ENCODE assay signal across 8 cellular contexts in the genomic region with DNA sequence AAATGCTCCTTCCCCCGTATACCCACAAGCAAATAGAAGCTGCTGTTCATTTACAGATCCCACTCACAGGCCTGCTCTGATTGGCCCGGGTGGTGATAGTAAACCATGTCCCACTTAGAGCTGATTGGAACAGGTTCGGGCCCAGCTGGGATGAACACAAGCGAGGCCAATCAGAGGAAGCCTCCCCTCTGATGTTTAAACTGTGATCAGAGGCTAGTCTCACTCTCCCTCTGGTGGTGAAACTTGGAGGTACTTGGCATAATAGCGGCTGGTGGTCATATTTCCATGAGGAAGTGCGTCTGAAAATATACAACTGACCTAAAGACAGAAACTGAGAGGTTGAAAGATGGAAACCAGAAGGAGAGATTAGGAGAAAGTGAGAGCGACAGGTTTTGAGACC. TPM values are rescaled to one million over a fixed set of nuclear protein-coding genes. Genes with fewer than 3 reads are reported as not detected.
DNase-seq lines count a peak whose midpoint lies in the region; ATAC-seq and TF ChIP-seq lines count a peak whose summit lies in the region.

No MANE protein-coding gene starts in this region.

- no peak overlapping the region for H2BK120ac ChIP-seq in mesenchymal stem cell (ENCODE audit: low read depth, low read length)

- H3K27ac Mint-ChIP-seq in chondrocyte (ENCODE audit: unreplicated experiment): no peak overlapping the region
- H3K27ac Mint-ChIP-seq in osteocyte (ENCODE audit: unreplicated experiment): no peak overlapping the region

- H3K18ac ChIP-seq in mesenchymal stem cell (ENCODE audit: low read depth in 1 of 2, low read length in 2 of 2): no peak overlapping the region

- WGBS in mesenchymal stem cell: 83% methylated on average over 7 of the region's 7 CpGs

- peaks cover 3% of the 10 kb centered on the region; the same call in 1 of the 2 replicates for H3K27me3 ChIP-seq in DOHH2 (ENCODE audit: control insufficient read depth, low read length)
- no peaks in the 10 kb centered on the region for H3K27me3 ChIP-seq in Peyer's patch
- H3K27me3 ChIP-seq in mesenchymal stem cell (ENCODE audit: control insufficient read depth in 1 of 2, insufficient read depth in 1 of 2, low read length in 2 of 2): no peaks in the 10 kb centered on the region

- H3K9me3 Mint-ChIP-seq in chondrocyte (ENCODE audit: low read depth) (no peaks in the 10 kb centered on the region), osteocyte (ENCODE audit: unreplicated experiment) (no peaks in the 10 kb centered on the region)

- no peaks in the 10 kb centered on the region for H4K20me1 ChIP-seq in DOHH2 (ENCODE audit: control insufficient read depth, insufficient read depth, low read depth, low read length)

- H3K4me3 Mint-ChIP-seq in chondrocyte (ENCODE audit: unreplicated experiment) (no peak overlapping the region), osteocyte (ENCODE audit: unreplicated experiment) (no peak overlapping the region)

- H3K4ac ChIP-seq in mesenchymal stem cell (ENCODE audit: low read depth in 1 of 2, low read length in 2 of 2): no peak overlapping the region

- H3K79me1 ChIP-seq in mesenchymal stem cell (replicated peaks; ENCODE audit: low read length, poor library complexity, severe bottlenecking): no peaks in the 10 kb centered on the region

- H3K9me2 ChIP-seq in DOHH2 (replicated peaks; ENCODE audit: control insufficient read depth, low read length): no peaks in the 10 kb centered on the region

- H3K4me1 Mint-ChIP-seq in chondrocyte (ENCODE audit: low read depth): peaks cover 8% of the 10 kb centered on the region
- H3K4me1 Mint-ChIP-seq in osteocyte (ENCODE audit: unreplicated experiment): no peaks in the 10 kb centered on the region

- no peak overlapping the region for H3K23ac ChIP-seq in mesenchymal stem cell (ENCODE audit: low read length in 2 of 2)

- DNase-seq in GM19238 (ENCODE audit: insufficient read length, low spot score) (peak; percentile 19), Peyer's patch (peak in 2 of 3 donors; percentile 36 to 53), chondrocyte (ENCODE audit: low spot score) (no peak), osteocyte (ENCODE audit: extremely low spot score, unreplicated experiment) (no peak), mesenchymal stem cell (no peak)

- no peak overlapping the region for H3K4me3 ChIP-seq in DOHH2 (ENCODE audit: low read length)
- no peak overlapping the region for H3K4me3 ChIP-seq in Peyer's patch
- no peak overlapping the region for H3K4me3 ChIP-seq in mesenchymal stem cell (ENCODE audit: insufficient read depth in 1 of 2, low read depth in 1 of 2, low read length in 2 of 2)

- no peak overlapping the region for H4K8ac ChIP-seq in mesenchymal stem cell (ENCODE audit: low read length)

- H3K27ac ChIP-seq in DOHH2 (ENCODE audit: low read depth, low read length) (no peak overlapping the region), Peyer's patch (no peak overlapping the region), mesenchymal stem cell (ENCODE audit: low read length, poor library complexity, severe bottlenecking) (no peak overlapping the region)

- ATAC-seq in HG03103 (IDR thresholded peaks at IDR 0.05; ENCODE audit: low read depth, unreplicated experiment) (peak; percentile 86), GM21723 (IDR thresholded peaks at IDR 0.05; ENCODE audit: unreplicated experiment) (no peak)

- H4K91ac ChIP-seq in mesenchymal stem cell (ENCODE audit: low read length): no peak overlapping the region

- H3K4me2 ChIP-seq in DOHH2 (ENCODE audit: low read length) (no peak overlapping the region), mesenchymal stem cell (ENCODE audit: low read length, poor library complexity, severe bottlenecking) (no peak overlapping the region)

- H3K4me1 ChIP-seq in DOHH2 (ENCODE audit: control insufficient read depth, low read length) (no peaks in the 10 kb centered on the region), Peyer's patch (no peaks in the 10 kb centered on the region), mesenchymal stem cell (ENCODE audit: control insufficient read depth, insufficient read depth, low read depth, low read length) (no peaks in the 10 kb centered on the region)

- H2AFZ ChIP-seq in mesenchymal stem cell (ENCODE audit: low read depth, low read length): no peak overlapping the region

- H3K79me2 ChIP-seq in DOHH2 (ENCODE audit: control insufficient read depth, low read length): no peaks in the 10 kb centered on the region

- H3K36me3 ChIP-seq in DOHH2 (ENCODE audit: control insufficient read depth, low read length): no peaks in the 10 kb centered on the region
- no peaks in the 10 kb centered on the region for H3K36me3 ChIP-seq in Peyer's patch
- no peaks in the 10 kb centered on the region for H3K36me3 ChIP-seq in mesenchymal stem cell (ENCODE audit: control insufficient read depth in 1 of 2, insufficient read depth in 2 of 2, low read depth in 1 of 2, low read length in 2 of 2)

- no peaks in the 10 kb centered on the region for H3K36me3 Mint-ChIP-seq in chondrocyte (ENCODE audit: low read depth)
- no peaks in the 10 kb centered on the region for H3K36me3 Mint-ChIP-seq in osteocyte (ENCODE audit: unreplicated experiment)

- H3K27me3 Mint-ChIP-seq in chondrocyte (ENCODE audit: low read depth) (peaks cover 22% of the 10 kb centered on the region), osteocyte (ENCODE audit: unreplicated experiment) (peaks cover 39% of the 10 kb centered on the region)

- H2BK15ac ChIP-seq in mesenchymal stem cell (ENCODE audit: low read depth, poor library complexity, severe bottlenecking): no peak overlapping the region

- H2BK5ac ChIP-seq in mesenchymal stem cell (ENCODE audit: low read depth, low read length, poor library complexity, severe bottlenecking): no peak overlapping the region

- no peaks in the 10 kb centered on the region for H3F3A ChIP-seq in DOHH2 (ENCODE audit: control insufficient read depth, insufficient read depth)

- no peaks in the 10 kb centered on the region for H3K9me3 ChIP-seq in DOHH2 (ENCODE audit: control insufficient read depth, insufficient read depth, low read length)
- no peaks in the 10 kb centered on the region for H3K9me3 ChIP-seq in Peyer's patch
- no peaks in the 10 kb centered on the region for H3K9me3 ChIP-seq in mesenchymal stem cell (ENCODE audit: control insufficient read depth, low read length)

- H2AK5ac ChIP-seq in mesenchymal stem cell (ENCODE audit: low read length, severe bottlenecking): no peak overlapping the region

- no peak for TF ChIP-seq POLR2A in Peyer's patch (IDR thresholded peaks at IDR 0.05)

- H3K14ac ChIP-seq in mesenchymal stem cell (ENCODE audit: low read length in 2 of 2): no peak overlapping the region

- H3K9ac ChIP-seq in mesenchymal stem cell (ENCODE audit: low read length): no peak overlapping the region

- no peak overlapping the region for H2BK12ac ChIP-seq in mesenchymal stem cell (ENCODE audit: low read length in 2 of 2)

- peak; percentile 62 for TF ChIP-seq CTCF in DOHH2 (IDR thresholded peaks at IDR 0.05; ENCODE audit: low read depth, low read length, poor library complexity, severe bottlenecking)
- peak; percentile 18 to 72 (median 50) for TF ChIP-seq CTCF in Peyer's patch (IDR thresholded peaks at IDR 0.05)
- peak; percentile 61 for TF ChIP-seq CTCF in chondrocyte (IDR thresholded peaks at IDR 0.05)
- peak; percentile 37 for TF ChIP-seq CTCF in osteocyte (IDR thresholded peaks at IDR 0.05)

RNA-seq across cellular contexts. Expression of gene TRPC3, which starts 51.5 kb away (rescaled TPM):
- total RNA-seq in Peyer's patch: 1 to 10 TPM in 1 of 4 donors, under 1 TPM in 1, not detected in 2; 0.67 to 1.1 TPM
- total RNA-seq in chondrocyte: 0.20 to 0.39 TPM in 2 of 3 replicates, not detected in the other
- total RNA-seq in osteocyte: 0.24 and 0.67 TPM in 2 replicates
- 0.69 TPM for polyA plus RNA-seq in mesenchymal stem cell (2013, experiment 1 of 2)
- 0.78 TPM for polyA plus RNA-seq in mesenchymal stem cell (2013, experiment 2 of 2)

Comparison
In these comparisons a context has a peak if more than half of its experiments do, and no peak if none do; other contexts are left out.
1. DNase-seq: peak in GM19238 (single experiment) and Peyer's patch (2 of 3); none in chondrocyte (single experiment), osteocyte (single experiment) and mesenchymal stem cell (single experiment).
2. Peak in every context shown above with its lines, with median percentiles within 50 percentile points of each other: CTCF ChIP-seq.